In genomic region chr3:187738400-187739124, GRCh38 we compare ENCODE assay signal across 8 cellular contexts. TPM values are rescaled to one million over a fixed set of nuclear protein-coding genes. Genes with fewer than 3 reads are reported as not detected.
DNase-seq lines count a peak whose midpoint lies in the region; ATAC-seq, FAIRE-seq and TF ChIP-seq lines count a peak whose summit lies in the region.

No MANE protein-coding gene starts in this region.

- H3K4me3 ChIP-seq in HepG2 (replicated peaks in 1 of 3; ENCODE audit: insufficient read depth in 1 of 3, low read depth in 2 of 3, low read length in 3 of 3) = peak overlapping the region; percentile 45 to 99 (median 98); a peak in 5 of 6 replicates

- peaks cover 98% of the 10 kb centered on the region for H3K79me2 ChIP-seq in HepG2 (ENCODE audit: insufficient read depth, low read length)

- FAIRE-seq in HepG2 (lab: Jason Lieb, UNC) = peak; percentile 21

- POLR2A ChIA-PET in HepG2 (lab: Yijun Ruan, JAX) = interaction anchor here (0.7 to 5.7 kb wide), 9 partner anchors 12 to 1142 kb away, joined by 3 to 31 read pairs (median 4); partner anchors contain the start of gene LPP

- peak; percentile 72 for TF ChIP-seq CTCF in HepG2 (CRISPR knock-in tag; IDR thresholded peaks at IDR 0.05)

- DNase-seq in AG08396 (ENCODE audit: low spot score) (peak; percentile 91), NCI-H460 (ENCODE audit: extremely low read depth, low read depth) (peak; percentile 86), ecto neural progenitor cell (ENCODE audit: low spot score) (peak; percentile 85), HepG2 (ENCODE audit: low spot score) (peak; percentile 72)
- peak; percentile 56 for DNase-seq in activated CD4-positive, alpha-beta T cell treated with anti-CD3 and anti-CD28 coated beads, Interleukin-2, amount 50 U/mL, for 1 hour
- peak; percentile 70 to 76 for DNase-seq in stimulated activated CD4-positive, alpha-beta T cell treated with anti-CD3 and anti-CD28 coated beads, Interleukin-2, amount 100 ng/mL, for 24 hours

- 51% methylated on average over 38 of the region's 41 CpGs for WGBS in HepG2 (ENCODE audit: low lambda C conversion rate)

- no peak for TF ChIP-seq POLR2A in HepG2 (IDR thresholded peaks at IDR 0.05; ENCODE audit: insufficient read depth in 1 of 2, low read depth in 2 of 2, low read length in 2 of 2)

- intact Hi-C loops in HepG2 (cut with micrococcal nuclease; ENCODE audit: unreplicated experiment) = loop anchor here (2.0 to 5.0 kb wide), 2 partner anchors 1099 to 1410 kb away; no protein-coding TSS in a partner anchor

- TF ChIP-seq EP300 in HepG2 (IDR thresholded peaks at IDR 0.05; ENCODE audit: low read depth in 2 of 2, low read length in 2 of 2) = no peak
- no peak for TF ChIP-seq EP300 in HepG2 (CRISPR knock-in tag; IDR thresholded peaks at IDR 0.05; ENCODE audit: borderline replicate concordance)

- no peak overlapping the region for H2AFZ ChIP-seq in HepG2 (ENCODE audit: low read length)

- TF ChIP-seq RAD21 in HepG2 (CRISPR knock-in tag; IDR thresholded peaks at IDR 0.05) = peak; percentile 70

- H3K27ac ChIP-seq in HepG2 (ENCODE audit: extremely low read length, insufficient read depth, low read length) = peak overlapping the region; percentile 100

- peak overlapping the region; percentile 99 for H3K9ac ChIP-seq in HepG2 (ENCODE audit: insufficient read depth, low read depth, low read length)

- in situ Hi-C loops in HepG2 (cut with HindIII; ENCODE audit: extremely low pct_ligation_motif_present, low pct_unique_long_range_greater_than_20kb) = loop anchor here (25.0 kb wide), 3 partner anchors 674 to 999 kb away; no protein-coding TSS in a partner anchor

- H3K36me3 ChIP-seq in HepG2 (replicated peaks in 1 of 2; ENCODE audit: control insufficient read depth in 1 of 2, insufficient read depth in 2 of 2, low read length in 2 of 2) = peaks cover 2 to 16% of the 10 kb centered on the region in 2 experiments

- CTCF ChIA-PET in HepG2 (lab: Yijun Ruan, JAX; ENCODE audit: low intra/inter-chr PET ratio, low total read pairs) = interaction anchor here (1.3 to 3.5 kb wide), 3 partner anchors 1216 to 1310 kb away, joined by 3 to 16 read pairs (median 8); no protein-coding TSS in a partner anchor

- H3K4me1 ChIP-seq in HepG2 (ENCODE audit: insufficient read depth, low read length) = peaks cover 57% of the 10 kb centered on the region

- ATAC-seq in GM18909 (IDR thresholded peaks at IDR 0.05; ENCODE audit: poor library complexity, unreplicated experiment) (peak; percentile 57), HG03439 (IDR thresholded peaks at IDR 0.05; ENCODE audit: unreplicated experiment) (peak; percentile 46), HepG2 (peak; percentile 33)

- no TSS peak for BruUV-seq in HepG2 (replicated peaks; lab: Mats Ljungman, UMichigan)

- peak overlapping the region; percentile 95 for H3K4me2 ChIP-seq in HepG2 (ENCODE audit: low read depth, low read length)

- no peaks in the 10 kb centered on the region for H3K9me3 ChIP-seq in HepG2 (ENCODE audit: low read length)

- H3K27me3 ChIP-seq in HepG2 (ENCODE audit: control insufficient read depth in 1 of 2, insufficient read depth in 2 of 2, low read length in 2 of 2) = no peaks in the 10 kb centered on the region

- peaks cover 91% of the 10 kb centered on the region for H4K20me1 ChIP-seq in HepG2 (ENCODE audit: insufficient read depth, low read length)

TF ChIP-seq in HepG2, 621 proteins besides CTCF, POLR2A, EP300 and RAD21 (continues in another document):
- TF ChIP-seq BCL6 (CRISPR knock-in tag; IDR thresholded peaks at IDR 0.05) (0 out of 2 replicates have a peak, but pooled peaks have one; percentile 11), ZC3H13 (CRISPR knock-in tag; IDR thresholded peaks at IDR 0.05) (0 out of 2 replicates have a peak, but pooled peaks have one; percentile 26), STAG1 (CRISPR knock-in tag; IDR thresholded peaks at IDR 0.05) (peak; percentile 82), SAP130 (CRISPR knock-in tag; IDR thresholded peaks at IDR 0.05; ENCODE audit: low read depth) (0 out of 2 replicates have a peak, but pooled peaks have one; percentile 5), ZNF883 (CRISPR knock-in tag; IDR thresholded peaks at IDR 0.05; ENCODE audit: not compliant biosample characterization) (no peak), ZSCAN5A (CRISPR knock-in tag; IDR thresholded peaks at IDR 0.05; ENCODE audit: borderline replicate concordance) (no peak), ATF2 (CRISPR knock-in tag; IDR thresholded peaks at IDR 0.05) (0 out of 2 replicates have a peak, but pooled peaks have one; percentile 36), U2AF2 (IDR thresholded peaks at IDR 0.05; ENCODE audit: low read depth, low read length) (no peak)

RNA-seq across cellular contexts. Expression of gene BCL6, which starts 6.7 kb away (rescaled TPM):
- 11.0 and 13.7 TPM in 2 replicates for total RNA-seq in NCI-H460 (2014; rRNA removed; shearing (Covaris generic))
- 8.0 and 10.3 TPM in 2 replicates for polyA plus RNA-seq in NCI-H460 (2014; cell fraction: nucleus; rRNA removed)
- 20.3 and 21.2 TPM in 2 replicates for total RNA-seq in HepG2 (2016; rRNA removed; fragmentation: Illumina TruSeq; extraction: Trizol)
- 5.3 and 5.8 TPM in 2 replicates for total RNA-seq in HepG2 (2016; cell fraction: cytosol; rRNA removed; fragmentation: Illumina TruSeq; extraction: Trizol; ENCODE audit: low read depth)
- 12.4 and 21.0 TPM in 2 replicates for total RNA-seq in HepG2 (2016; cell fraction: insoluble cytoplasmic fraction; rRNA removed; fragmentation: Illumina TruSeq; extraction: Trizol)
- 8.3 and 11.0 TPM in 2 replicates for total RNA-seq in HepG2 (2016; cell fraction: membrane; rRNA removed; fragmentation: Illumina TruSeq; extraction: Trizol)
- 25.9 and 29.9 TPM in 2 replicates for total RNA-seq in HepG2 (2016; cell fraction: nucleus; rRNA removed; fragmentation: Illumina TruSeq; extraction: Trizol)
- 53.7 and 67.5 TPM in 2 replicates for polyA plus RNA-seq in HepG2 (2011; rRNA removed)
- polyA plus RNA-seq in HepG2 (2011; cell fraction: cytosol; rRNA removed) = 18.9 and 19.0 TPM in 2 replicates
- 286 and 355 TPM in 2 replicates for polyA plus RNA-seq in HepG2 (2011; cell fraction: nucleus; rRNA removed)
- 95.9 and 236 TPM in 2 replicates for polyA plus RNA-seq in HepG2 (2012)
- polyA plus RNA-seq in HepG2 (2016; cell fraction: cytosol; fragmentation: Illumina TruSeq; extraction: Trizol; ENCODE audit: low read depth) = 1.1 and 1.4 TPM in 2 replicates
- 19.4 and 26.5 TPM in 2 replicates for polyA plus RNA-seq in HepG2 (2016; cell fraction: insoluble cytoplasmic fraction; fragmentation: Illumina TruSeq; extraction: Trizol; ENCODE audit: low read depth)
- polyA plus RNA-seq in HepG2 (2016; cell fraction: membrane; fragmentation: Illumina TruSeq; extraction: Trizol; ENCODE audit: low read depth) = 3.5 and 4.8 TPM in 2 replicates
- 95.1 and 111 TPM in 2 replicates for polyA plus RNA-seq in HepG2 (2016; cell fraction: nucleus; fragmentation: Illumina TruSeq; extraction: Trizol; ENCODE audit: insufficient read depth, low read depth)
- polyA minus RNA-seq in HepG2 (2011; rRNA and poly(A)+ RNA removed; ENCODE audit: low replicate concordance) = 16.4 and 68.3 TPM in 2 replicates
- polyA minus RNA-seq in HepG2 (2011; cell fraction: cytosol; rRNA and poly(A)+ RNA removed) = 22.3 and 35.5 TPM in 2 replicates
- 81.2 and 114 TPM in 2 replicates for polyA minus RNA-seq in HepG2 (2011; cell fraction: nucleus; rRNA and poly(A)+ RNA removed)

RNA-seq across cellular contexts. Expression of gene RTP2, which starts 36.2 kb away (rescaled TPM):
- total RNA-seq in NCI-H460 (2014; rRNA removed; shearing (Covaris generic)) = not detected in 2 replicates
- not detected in 2 replicates for polyA plus RNA-seq in NCI-H460 (2014; cell fraction: nucleus; rRNA removed)
- total RNA-seq in HepG2 (2016; rRNA removed; fragmentation: Illumina TruSeq; extraction: Trizol) = not detected in 2 replicates
- total RNA-seq in HepG2 (2016; cell fraction: cytosol; rRNA removed; fragmentation: Illumina TruSeq; extraction: Trizol; ENCODE audit: low read depth) = not detected in 2 replicates
- total RNA-seq in HepG2 (2016; cell fraction: insoluble cytoplasmic fraction; rRNA removed; fragmentation: Illumina TruSeq; extraction: Trizol) = not detected in 2 replicates
- total RNA-seq in HepG2 (2016; cell fraction: membrane; rRNA removed; fragmentation: Illumina TruSeq; extraction: Trizol) = not detected in 2 replicates
- not detected in 2 replicates for total RNA-seq in HepG2 (2016; cell fraction: nucleus; rRNA removed; fragmentation: Illumina TruSeq; extraction: Trizol)
- polyA plus RNA-seq in HepG2 (2011; rRNA removed) = not detected in 2 replicates
- polyA plus RNA-seq in HepG2 (2011; cell fraction: cytosol; rRNA removed) = not detected in 2 replicates
- polyA plus RNA-seq in HepG2 (2011; cell fraction: nucleus; rRNA removed) = not detected in 2 replicates
- not detected in 2 replicates for polyA plus RNA-seq in HepG2 (2012)
- not detected in 2 replicates for polyA plus RNA-seq in HepG2 (2016; cell fraction: cytosol; fragmentation: Illumina TruSeq; extraction: Trizol; ENCODE audit: low read depth)
- not detected in 2 replicates for polyA plus RNA-seq in HepG2 (2016; cell fraction: insoluble cytoplasmic fraction; fragmentation: Illumina TruSeq; extraction: Trizol; ENCODE audit: low read depth)
- not detected in 2 replicates for polyA plus RNA-seq in HepG2 (2016; cell fraction: membrane; fragmentation: Illumina TruSeq; extraction: Trizol; ENCODE audit: low read depth)
- not detected in 2 replicates for polyA plus RNA-seq in HepG2 (2016; cell fraction: nucleus; fragmentation: Illumina TruSeq; extraction: Trizol; ENCODE audit: insufficient read depth, low read depth)
- polyA minus RNA-seq in HepG2 (2011; rRNA and poly(A)+ RNA removed; ENCODE audit: low replicate concordance) = 0.19 TPM in 1 of 2 replicates, not detected in the other
- polyA minus RNA-seq in HepG2 (2011; cell fraction: cytosol; rRNA and poly(A)+ RNA removed) = not detected in 2 replicates
- polyA minus RNA-seq in HepG2 (2011; cell fraction: nucleus; rRNA and poly(A)+ RNA removed) = not detected in 2 replicates

Comparison
In these comparisons a context has a peak if more than half of its experiments do, and no peak if none do; other contexts are left out.
1. Peak in every context shown above with its lines: DNase-seq, ATAC-seq, H3K4me3 ChIP-seq and H3K27ac ChIP-seq.